17 cellular contexts compared by ENCODE assay signal in the genomic region with DNA sequence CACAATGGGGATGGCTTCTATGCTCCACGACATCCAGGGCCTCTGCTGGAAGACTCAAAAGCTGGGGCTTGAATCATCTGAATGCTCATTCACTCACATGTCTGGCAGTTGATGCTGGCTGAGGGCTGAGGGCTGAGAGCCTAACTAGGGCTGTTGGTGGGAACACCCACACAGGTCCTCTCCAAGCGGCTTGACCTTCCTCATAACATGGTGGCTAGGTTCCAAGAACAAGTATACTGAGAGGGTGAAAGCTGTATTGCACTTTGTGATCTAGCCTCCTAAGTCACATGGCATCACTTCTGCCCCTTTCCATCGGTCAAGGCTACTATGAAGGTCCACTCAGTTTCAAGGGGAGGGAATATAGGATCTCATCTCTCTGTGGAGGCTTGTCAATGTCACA. TPM values are rescaled to one million over a fixed set of nuclear protein-coding genes. Genes with fewer than 3 reads are reported as not detected.
DNase-seq lines count a peak whose midpoint lies in the region; ATAC-seq and TF ChIP-seq lines count a peak whose summit lies in the region.
"Had no signal": no experiment of that assay in that cellular context is flagged by ENCODE, and none has a peak within 500 bp of the region (broad histone marks: within the 10 kb centered on the region; RNA-seq: fewer than 3 reads in every experiment).

No MANE protein-coding gene starts in this region.

- peaks cover 14% of the 10 kb centered on the region for H3K4me1 Mint-ChIP-seq in neural progenitor cell
- H3K4me1 Mint-ChIP-seq: CD14-positive monocyte; CD8-positive, alpha-beta memory T cell had no signal

- H3K9me3 Mint-ChIP-seq in neural progenitor cell, result no peaks in the 10 kb centered on the region
- H3K9me3 Mint-ChIP-seq: CD8-positive, alpha-beta memory T cell had no signal

- H3K27ac ChIP-seq in HEK293 (ENCODE audit: extremely low read depth, low read depth, low read length), result no peak overlapping the region
- H3K27ac ChIP-seq in neural progenitor cell, result no peak overlapping the region
- H3K27ac ChIP-seq in PC-9, result no peak overlapping the region
- H3K27ac ChIP-seq: A549, GM23248, HL-60 had no signal

- peaks cover 3% of the 10 kb centered on the region for H3K27me3 ChIP-seq in neural progenitor cell
- peaks cover 11% of the 10 kb centered on the region; the same call in 1 of the 2 replicates for H3K27me3 ChIP-seq in PC-9 (ENCODE audit: insufficient read depth, low read depth)
- H3K27me3 ChIP-seq in BE2C, result no peaks in the 10 kb centered on the region

- no peak overlapping the region for H3K27ac Mint-ChIP-seq in neural progenitor cell
- H3K27ac Mint-ChIP-seq: CD14-positive monocyte had no signal

- H3K9ac ChIP-seq in neural progenitor cell, result no peak overlapping the region
- H3K9ac ChIP-seq: GM23248 had no signal

- no peaks in the 10 kb centered on the region for H3K9me2 ChIP-seq in PC-9 (ENCODE audit: insufficient read depth)

- H4K20me1 ChIP-seq in neural progenitor cell (ENCODE audit: low read depth) (no peaks in the 10 kb centered on the region), PC-9 (ENCODE audit: insufficient read depth) (no peaks in the 10 kb centered on the region)

- H3K36me3 Mint-ChIP-seq in neural progenitor cell, result no peaks in the 10 kb centered on the region
- H3K36me3 Mint-ChIP-seq: CD14-positive monocyte; CD8-positive, alpha-beta memory T cell had no signal

- CTCF ChIA-PET in HEK293 (lab: Yijun Ruan, JAX), result interaction anchor here (0.7 to 1.7 kb wide), 4 partner anchors 12 to 1164 kb away, joined by 3 to 11 read pairs (median 4); no protein-coding TSS in a partner anchor
- CTCF ChIA-PET in PC-9 (lab: Charles Lee), result interaction anchor here (0.7 kb wide), 1 partner anchor 279 kb away, joined by 4 read pairs; no protein-coding TSS in a partner anchor

- no TSS peak for BruUV-seq in PC-9 (replicated peaks; lab: Mats Ljungman, UMichigan)

- intact Hi-C loops in left ventricle myocardium superior (cut with micrococcal nuclease) (no loop called here), PC-9 (cut with micrococcal nuclease; ENCODE audit: unreplicated experiment) (no loop called here)

- peak; percentile 32 for DNase-seq in CD1c-positive myeloid dendritic cell (ENCODE audit: extremely low spot score)
- DNase-seq in left ventricle myocardium superior, result no peak
- no peak for DNase-seq in neural progenitor cell (ENCODE audit: low spot score)
- no peak for DNase-seq in PC-9
- no peak for DNase-seq in BE2C
- DNase-seq: Caco-2; CD8-positive, alpha-beta memory T cell; DMS53; GF-D8; GM23248 had no signal

- no peaks in the 10 kb centered on the region for H3K4me1 ChIP-seq in HEK293 (ENCODE audit: control insufficient read depth, insufficient read depth, low read length)
- no peaks in the 10 kb centered on the region for H3K4me1 ChIP-seq in neural progenitor cell
- no peaks in the 10 kb centered on the region for H3K4me1 ChIP-seq in PC-9 (replicated peaks; ENCODE audit: insufficient read depth)
- H3K4me1 ChIP-seq in BE2C, result no peaks in the 10 kb centered on the region
- H3K4me1 ChIP-seq: A549, Caco-2 had no signal

- H3K36me3 ChIP-seq in HEK293 (ENCODE audit: control insufficient read depth in 2 of 2, insufficient read depth in 1 of 2, low read length in 2 of 2) (no peaks in the 10 kb centered on the region), neural progenitor cell (no peaks in the 10 kb centered on the region), PC-9 (ENCODE audit: low read depth) (no peaks in the 10 kb centered on the region), BE2C (no peaks in the 10 kb centered on the region)

- ATAC-seq in left ventricle myocardium superior (peak; percentile 72), GM19467 (IDR thresholded peaks at IDR 0.05; ENCODE audit: unreplicated experiment) (no peak)
- ATAC-seq: A549, HCT116 had no signal

- H3K9me3 ChIP-seq in HEK293 (ENCODE audit: control insufficient read depth, insufficient read depth, low read depth, low read length), result no peaks in the 10 kb centered on the region
- no peaks in the 10 kb centered on the region for H3K9me3 ChIP-seq in neural progenitor cell (ENCODE audit: low read depth)
- no peaks in the 10 kb centered on the region for H3K9me3 ChIP-seq in PC-9 (ENCODE audit: insufficient read depth, low read depth)
- no peaks in the 10 kb centered on the region for H3K9me3 ChIP-seq in BE2C
- H3K9me3 ChIP-seq: A549, Caco-2 had no signal

- H2AFZ ChIP-seq in neural progenitor cell (replicated peaks), result no peak overlapping the region
- no peak overlapping the region for H2AFZ ChIP-seq in PC-9
- H2AFZ ChIP-seq: GM23248 had no signal

- H3K79me2 ChIP-seq in neural progenitor cell (ENCODE audit: low read depth) (no peaks in the 10 kb centered on the region), PC-9 (ENCODE audit: low read depth) (no peaks in the 10 kb centered on the region)

- POLR2A ChIA-PET in HEK293 (lab: Yijun Ruan, JAX) (interaction anchor here (2.8 kb wide), 1 partner anchor 10 kb away, joined by 13 read pairs; the partner anchor contains the start of gene YIF1A), PC-9 (lab: Charles Lee; ENCODE audit: unreplicated experiment) (no interaction called here)

- H3K4me3 ChIP-seq in HEK293 (ENCODE audit: low read depth, low read length) (no peak overlapping the region), neural progenitor cell (no peak overlapping the region), PC-9 (no peak overlapping the region), BE2C (ENCODE audit: low read depth, low read length) (no peak overlapping the region)
- H3K4me3 ChIP-seq: A549, GM23248 had no signal

- peaks cover 6% of the 10 kb centered on the region for H3F3A ChIP-seq in neural progenitor cell (ENCODE audit: low read depth)
- H3F3A ChIP-seq in PC-9 (ENCODE audit: insufficient read depth, low read depth), result no peaks in the 10 kb centered on the region

- H3K4me3 Mint-ChIP-seq in neural progenitor cell, result peak overlapping the region; percentile 21
- H3K4me3 Mint-ChIP-seq: CD14-positive monocyte; CD8-positive, alpha-beta memory T cell had no signal

- no peak overlapping the region for H3K4me2 ChIP-seq in neural progenitor cell
- no peak overlapping the region for H3K4me2 ChIP-seq in PC-9
- H3K4me2 ChIP-seq: A549 had no signal

- no peak for TF ChIP-seq CTCF in HEK293 (tag by site-specific recombination; IDR thresholded peaks at IDR 0.05)
- TF ChIP-seq CTCF in neural progenitor cell (IDR thresholded peaks at IDR 0.05), result no peak
- no peak for TF ChIP-seq CTCF in PC-9 (conservative IDR thresholded peaks at IDR 0.05)
- TF ChIP-seq CTCF in BE2C (IDR thresholded peaks at IDR 0.05; ENCODE audit: low read depth, low read length), result no peak

- peaks cover 20% of the 10 kb centered on the region for H3K27me3 Mint-ChIP-seq in neural progenitor cell (ENCODE audit: insufficient read depth, low read depth)

TF ChIP-seq in HEK293, 187 proteins besides CTCF, POLR2A, EP300 and RAD21:
- peak; percentile 31; the same call in 1 of the 2 replicates for TF ChIP-seq ZFHX2 (tag by site-specific recombination; conservative IDR thresholded peaks at IDR 0.05)
- no peak for TF ChIP-seq SP7 (tag by site-specific recombination; IDR thresholded peaks at IDR 0.05)
TF ChIP-seq in HEK293: peak in this region for 1.

RNA-seq across cellular contexts. Expression of gene TMEM151A, which starts 7.5 kb away (rescaled TPM):
- total RNA-seq in left ventricle myocardium superior, result 0.25 TPM
- total RNA-seq in neural progenitor cell (ENCODE audit: low replicate concordance), result 0.03 TPM in 1 of 2 replicates, not detected in the other
- total RNA-seq in PC-9 (2021), result 0.15 and 0.22 TPM in 2 replicates
- 16.8 TPM for polyA plus RNA-seq in BE2C (2012; ENCODE audit: insufficient read depth, insufficient read length, low read depth)
- total RNA-seq: CD8-positive, alpha-beta memory T cell had no signal
- polyA plus RNA-seq: AG04450; CD14-positive monocyte; CD8-positive, alpha-beta memory T cell had no signal

RNA-seq across cellular contexts. Expression of gene YIF1A, which starts 10.2 kb away (rescaled TPM):
- total RNA-seq in left ventricle myocardium superior (41.1 TPM), neural progenitor cell (ENCODE audit: low replicate concordance) (19.0 and 41.0 TPM in 2 replicates), PC-9 (2021) (81.8 and 84.8 TPM in 2 replicates)
- 314 TPM for polyA plus RNA-seq in BE2C (2012; ENCODE audit: insufficient read depth, insufficient read length, low read depth)

RNA-seq across cellular contexts. Expression of gene CD248, which starts 17.7 kb away (rescaled TPM):
- total RNA-seq in left ventricle myocardium superior, result 11.1 TPM
- total RNA-seq in neural progenitor cell (ENCODE audit: low replicate concordance), result 0.62 and 0.99 TPM in 2 replicates
- total RNA-seq in PC-9 (2021), result not detected in 2 replicates
- polyA plus RNA-seq in BE2C (2012; ENCODE audit: insufficient read depth, insufficient read length, low read depth), result 93.0 TPM

RNA-seq across cellular contexts. Expression of gene CNIH2, which starts 21.2 kb away (rescaled TPM):
- total RNA-seq in left ventricle myocardium superior (not detected), neural progenitor cell (ENCODE audit: low replicate concordance) (5.6 and 5.7 TPM in 2 replicates), PC-9 (2021) (5.5 and 6.8 TPM in 2 replicates)
- 8.1 TPM for polyA plus RNA-seq in BE2C (2012; ENCODE audit: insufficient read depth, insufficient read length, low read depth)
- polyA plus RNA-seq: CD14-positive monocyte; CD8-positive, alpha-beta memory T cell had no signal

RNA-seq across cellular contexts. Expression of gene RAB1B, which starts 30.8 kb away (rescaled TPM):
- total RNA-seq in left ventricle myocardium superior (123 TPM), neural progenitor cell (ENCODE audit: low replicate concordance) (54.0 and 85.5 TPM in 2 replicates), PC-9 (2021) (209 and 232 TPM in 2 replicates)
- polyA plus RNA-seq in BE2C (2012; ENCODE audit: insufficient read depth, insufficient read length, low read depth), result 263 TPM
